ENCODE assay signal across 1 cellular context in the genomic region with DNA sequence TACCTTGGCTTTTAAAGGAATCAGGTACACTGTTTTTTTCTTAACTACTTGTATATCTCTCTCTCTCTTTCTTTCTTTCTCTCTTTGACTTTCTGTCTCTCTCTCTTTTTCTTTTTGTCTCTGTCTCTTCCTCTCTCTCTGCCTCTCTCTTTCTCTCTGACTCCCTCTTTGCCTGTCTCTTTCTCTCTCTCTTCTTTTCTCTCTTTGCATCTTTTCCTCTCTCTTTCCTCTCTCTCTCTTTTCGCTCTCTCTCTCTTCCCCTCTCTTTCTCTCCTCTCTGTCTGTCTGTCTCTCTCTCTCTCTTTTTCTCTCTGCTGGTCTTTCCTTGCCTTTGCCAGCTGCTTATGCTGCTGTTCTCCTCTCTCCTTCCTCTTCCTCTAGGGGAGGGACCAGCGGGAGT.
A peak's percentile ranks its signal among the peaks of the same experiment; 100 is the strongest.
TF ChIP-seq lines count a peak whose summit lies in the region.

No MANE protein-coding gene starts in this region.

TF ChIP-seq in K562, 482 proteins besides CTCF, POLR2A, EP300 and RAD21:
- TF ChIP-seq TCF3 (CRISPR knock-in tag; IDR thresholded peaks at IDR 0.05): no peak
- TF ChIP-seq, protein P1, sequence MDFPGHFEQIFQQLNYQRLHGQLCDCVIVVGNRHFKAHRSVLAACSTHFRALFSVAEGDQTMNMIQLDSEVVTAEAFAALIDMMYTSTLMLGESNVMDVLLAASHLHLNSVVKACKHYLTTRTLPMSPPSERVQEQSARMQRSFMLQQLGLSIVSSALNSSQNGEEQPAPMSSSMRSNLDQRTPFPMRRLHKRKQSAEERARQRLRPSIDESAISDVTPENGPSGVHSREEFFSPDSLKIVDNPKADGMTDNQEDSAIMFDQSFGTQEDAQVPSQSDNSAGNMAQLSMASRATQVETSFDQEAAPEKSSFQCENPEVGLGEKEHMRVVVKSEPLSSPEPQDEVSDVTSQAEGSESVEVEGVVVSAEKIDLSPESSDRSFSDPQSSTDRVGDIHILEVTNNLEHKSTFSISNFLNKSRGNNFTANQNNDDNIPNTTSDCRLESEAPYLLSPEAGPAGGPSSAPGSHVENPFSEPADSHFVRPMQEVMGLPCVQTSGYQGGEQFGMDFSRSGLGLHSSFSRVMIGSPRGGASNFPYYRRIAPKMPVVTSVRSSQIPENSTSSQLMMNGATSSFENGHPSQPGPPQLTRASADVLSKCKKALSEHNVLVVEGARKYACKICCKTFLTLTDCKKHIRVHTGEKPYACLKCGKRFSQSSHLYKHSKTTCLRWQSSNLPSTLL (IDR thresholded peaks at IDR 0.05): 0 out of 2 replicates have a peak, but pooled peaks have one; percentile 53
- TF ChIP-seq MTA1 (IDR thresholded peaks at IDR 0.05; ENCODE audit: borderline replicate concordance): peak; percentile 51; the same call in 1 of the 2 replicates
- TF ChIP-seq, protein P2, sequence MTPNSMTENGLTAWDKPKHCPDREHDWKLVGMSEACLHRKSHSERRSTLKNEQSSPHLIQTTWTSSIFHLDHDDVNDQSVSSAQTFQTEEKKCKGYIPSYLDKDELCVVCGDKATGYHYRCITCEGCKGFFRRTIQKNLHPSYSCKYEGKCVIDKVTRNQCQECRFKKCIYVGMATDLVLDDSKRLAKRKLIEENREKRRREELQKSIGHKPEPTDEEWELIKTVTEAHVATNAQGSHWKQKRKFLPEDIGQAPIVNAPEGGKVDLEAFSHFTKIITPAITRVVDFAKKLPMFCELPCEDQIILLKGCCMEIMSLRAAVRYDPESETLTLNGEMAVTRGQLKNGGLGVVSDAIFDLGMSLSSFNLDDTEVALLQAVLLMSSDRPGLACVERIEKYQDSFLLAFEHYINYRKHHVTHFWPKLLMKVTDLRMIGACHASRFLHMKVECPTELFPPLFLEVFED (CRISPR knock-in tag; conservative IDR thresholded peaks at IDR 0.05): peak; percentile 91; the same call in 1 of the 2 replicates
- TF ChIP-seq CC2D1A (IDR thresholded peaks at IDR 0.05): peak; percentile 39; the same call in 1 of the 2 replicates
- TF ChIP-seq LARP7 (IDR thresholded peaks at IDR 0.05): 0 out of 2 replicates have a peak, but pooled peaks have one; percentile 63
- TF ChIP-seq BCOR (IDR thresholded peaks at IDR 0.05): 0 out of 2 replicates have a peak, but pooled peaks have one; percentile 28
- TF ChIP-seq MYNN (IDR thresholded peaks at IDR 0.05): no peak
- TF ChIP-seq MYNN (CRISPR knock-in tag; IDR thresholded peaks at IDR 0.05): no peak
- TF ChIP-seq, protein P3, sequence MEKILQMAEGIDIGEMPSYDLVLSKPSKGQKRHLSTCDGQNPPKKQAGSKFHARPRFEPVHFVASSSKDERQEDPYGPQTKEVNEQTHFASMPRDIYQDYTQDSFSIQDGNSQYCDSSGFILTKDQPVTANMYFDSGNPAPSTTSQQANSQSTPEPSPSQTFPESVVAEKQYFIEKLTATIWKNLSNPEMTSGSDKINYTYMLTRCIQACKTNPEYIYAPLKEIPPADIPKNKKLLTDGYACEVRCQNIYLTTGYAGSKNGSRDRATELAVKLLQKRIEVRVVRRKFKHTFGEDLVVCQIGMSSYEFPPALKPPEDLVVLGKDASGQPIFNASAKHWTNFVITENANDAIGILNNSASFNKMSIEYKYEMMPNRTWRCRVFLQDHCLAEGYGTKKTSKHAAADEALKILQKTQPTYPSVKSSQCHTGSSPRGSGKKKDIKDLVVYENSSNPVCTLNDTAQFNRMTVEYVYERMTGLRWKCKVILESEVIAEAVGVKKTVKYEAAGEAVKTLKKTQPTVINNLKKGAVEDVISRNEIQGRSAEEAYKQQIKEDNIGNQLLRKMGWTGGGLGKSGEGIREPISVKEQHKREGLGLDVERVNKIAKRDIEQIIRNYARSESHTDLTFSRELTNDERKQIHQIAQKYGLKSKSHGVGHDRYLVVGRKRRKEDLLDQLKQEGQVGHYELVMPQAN (IDR thresholded peaks at IDR 0.05; ENCODE audit: borderline replicate concordance): peak; percentile 54; the same call in 1 of the 2 replicates
- peak in 1 of 2 experiments; percentile 46; a peak in 1 of 4 replicates for TF ChIP-seq MCM7 (IDR thresholded peaks at IDR 0.05)
- TF ChIP-seq, protein P4, sequence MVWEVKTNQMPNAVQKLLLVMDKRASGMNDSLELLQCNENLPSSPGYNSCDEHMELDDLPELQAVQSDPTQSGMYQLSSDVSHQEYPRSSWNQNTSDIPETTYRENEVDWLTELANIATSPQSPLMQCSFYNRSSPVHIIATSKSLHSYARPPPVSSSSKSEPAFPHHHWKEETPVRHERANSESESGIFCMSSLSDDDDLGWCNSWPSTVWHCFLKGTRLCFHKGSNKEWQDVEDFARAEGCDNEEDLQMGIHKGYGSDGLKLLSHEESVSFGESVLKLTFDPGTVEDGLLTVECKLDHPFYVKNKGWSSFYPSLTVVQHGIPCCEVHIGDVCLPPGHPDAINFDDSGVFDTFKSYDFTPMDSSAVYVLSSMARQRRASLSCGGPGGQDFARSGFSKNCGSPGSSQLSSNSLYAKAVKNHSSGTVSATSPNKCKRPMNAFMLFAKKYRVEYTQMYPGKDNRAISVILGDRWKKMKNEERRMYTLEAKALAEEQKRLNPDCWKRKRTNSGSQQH (CRISPR knock-in tag; IDR thresholded peaks at IDR 0.05): peak; percentile 79; the same call in 1 of the 2 replicates
- TF ChIP-seq, protein P5, sequence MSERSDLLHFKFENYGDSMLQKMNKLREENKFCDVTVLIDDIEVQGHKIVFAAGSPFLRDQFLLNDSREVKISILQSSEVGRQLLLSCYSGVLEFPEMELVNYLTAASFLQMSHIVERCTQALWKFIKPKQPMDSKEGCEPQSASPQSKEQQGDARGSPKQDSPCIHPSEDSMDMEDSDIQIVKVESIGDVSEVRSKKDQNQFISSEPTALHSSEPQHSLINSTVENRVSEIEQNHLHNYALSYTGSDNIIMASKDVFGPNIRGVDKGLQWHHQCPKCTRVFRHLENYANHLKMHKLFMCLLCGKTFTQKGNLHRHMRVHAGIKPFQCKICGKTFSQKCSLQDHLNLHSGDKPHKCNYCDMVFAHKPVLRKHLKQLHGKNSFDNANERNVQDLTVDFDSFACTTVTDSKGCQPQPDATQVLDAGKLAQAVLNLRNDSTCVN (CRISPR knock-in tag; IDR thresholded peaks at IDR 0.05): peak; percentile 94
- peak; percentile 40; the same call in 1 of the 2 replicates for TF ChIP-seq SMARCA5 (IDR thresholded peaks at IDR 0.05)
- TF ChIP-seq BDP1 (IDR thresholded peaks at IDR 0.05; ENCODE audit: insufficient read depth, insufficient read length): no peak
- TF ChIP-seq DPF2 (IDR thresholded peaks at IDR 0.05): no peak
- no peak for TF ChIP-seq SRSF1 (IDR thresholded peaks at IDR 0.05; ENCODE audit: low read depth, low read length)
- no peak for TF ChIP-seq NCOA4 (IDR thresholded peaks at IDR 0.05; ENCODE audit: partially characterized antibody)
- peak; percentile 52; the same call in 1 of the 2 replicates for TF ChIP-seq ELF4 (CRISPR knock-in tag; IDR thresholded peaks at IDR 0.05)
- no peak for TF ChIP-seq CBX5 (IDR thresholded peaks at IDR 0.05; ENCODE audit: borderline replicate concordance, low read depth)
- TF ChIP-seq OTX1 (CRISPR knock-in tag; IDR thresholded peaks at IDR 0.05): peak; percentile 74; the same call in 1 of the 2 replicates
- TF ChIP-seq, protein P6, sequence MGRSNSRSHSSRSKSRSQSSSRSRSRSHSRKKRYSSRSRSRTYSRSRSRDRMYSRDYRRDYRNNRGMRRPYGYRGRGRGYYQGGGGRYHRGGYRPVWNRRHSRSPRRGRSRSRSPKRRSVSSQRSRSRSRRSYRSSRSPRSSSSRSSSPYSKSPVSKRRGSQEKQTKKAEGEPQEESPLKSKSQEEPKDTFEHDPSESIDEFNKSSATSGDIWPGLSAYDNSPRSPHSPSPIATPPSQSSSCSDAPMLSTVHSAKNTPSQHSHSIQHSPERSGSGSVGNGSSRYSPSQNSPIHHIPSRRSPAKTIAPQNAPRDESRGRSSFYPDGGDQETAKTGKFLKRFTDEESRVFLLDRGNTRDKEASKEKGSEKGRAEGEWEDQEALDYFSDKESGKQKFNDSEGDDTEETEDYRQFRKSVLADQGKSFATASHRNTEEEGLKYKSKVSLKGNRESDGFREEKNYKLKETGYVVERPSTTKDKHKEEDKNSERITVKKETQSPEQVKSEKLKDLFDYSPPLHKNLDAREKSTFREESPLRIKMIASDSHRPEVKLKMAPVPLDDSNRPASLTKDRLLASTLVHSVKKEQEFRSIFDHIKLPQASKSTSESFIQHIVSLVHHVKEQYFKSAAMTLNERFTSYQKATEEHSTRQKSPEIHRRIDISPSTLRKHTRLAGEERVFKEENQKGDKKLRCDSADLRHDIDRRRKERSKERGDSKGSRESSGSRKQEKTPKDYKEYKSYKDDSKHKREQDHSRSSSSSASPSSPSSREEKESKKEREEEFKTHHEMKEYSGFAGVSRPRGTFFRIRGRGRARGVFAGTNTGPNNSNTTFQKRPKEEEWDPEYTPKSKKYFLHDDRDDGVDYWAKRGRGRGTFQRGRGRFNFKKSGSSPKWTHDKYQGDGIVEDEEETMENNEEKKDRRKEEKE (IDR thresholded peaks at IDR 0.05; ENCODE audit: borderline replicate concordance in 1 of 2, control insufficient read depth in 1 of 2, low read depth in 2 of 2, low read length in 1 of 2): peak in 1 of 2 experiments; percentile 62; a peak in 1 of 4 replicates
- 0 out of 2 replicates have a peak, but pooled peaks have one; percentile 52 for TF ChIP-seq EHMT2 (IDR thresholded peaks at IDR 0.05)
- TF ChIP-seq, protein P7, sequence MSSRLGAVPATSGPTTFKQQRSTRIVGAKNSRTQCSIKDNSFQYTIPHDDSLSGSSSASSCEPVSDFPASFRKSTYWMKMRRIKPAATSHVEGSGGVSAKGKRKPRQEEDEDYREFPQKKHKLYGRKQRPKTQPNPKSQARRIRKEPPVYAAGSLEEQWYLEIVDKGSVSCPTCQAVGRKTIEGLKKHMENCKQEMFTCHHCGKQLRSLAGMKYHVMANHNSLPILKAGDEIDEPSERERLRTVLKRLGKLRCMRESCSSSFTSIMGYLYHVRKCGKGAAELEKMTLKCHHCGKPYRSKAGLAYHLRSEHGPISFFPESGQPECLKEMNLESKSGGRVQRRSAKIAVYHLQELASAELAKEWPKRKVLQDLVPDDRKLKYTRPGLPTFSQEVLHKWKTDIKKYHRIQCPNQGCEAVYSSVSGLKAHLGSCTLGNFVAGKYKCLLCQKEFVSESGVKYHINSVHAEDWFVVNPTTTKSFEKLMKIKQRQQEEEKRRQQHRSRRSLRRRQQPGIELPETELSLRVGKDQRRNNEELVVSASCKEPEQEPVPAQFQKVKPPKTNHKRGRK (tag; IDR thresholded peaks at IDR 0.05): peak; percentile 81
- TF ChIP-seq HDAC1 (IDR thresholded peaks at IDR 0.05): peak in 1 of 2 experiments; percentile 42; a peak in 1 of 4 replicates
TF ChIP-seq in K562: peak in this region for 17.
